8 cellular contexts compared by ENCODE assay signal in genomic region chr7:816751-817671, GRCh38.
A peak's percentile ranks its signal among the peaks of the same experiment; 100 is the strongest.
DNase-seq lines count a peak whose midpoint lies in the region; ATAC-seq lines count a peak whose summit lies in the region.

No MANE protein-coding gene starts in this region.

- peak overlapping the region; percentile 85 for H3K9ac ChIP-seq in adipocyte (ENCODE audit: low read length)

- H3K4me1 ChIP-seq in adipocyte (ENCODE audit: control insufficient read depth, insufficient read depth, low read length), result peaks cover 42% of the 10 kb centered on the region

- ATAC-seq in HG03025 (IDR thresholded peaks at IDR 0.05; ENCODE audit: low FRiP score, unreplicated experiment), result peak; percentile 11

- H3K36me3 ChIP-seq in adipocyte (ENCODE audit: control insufficient read depth, insufficient read depth, low read length, severe bottlenecking), result no peaks in the 10 kb centered on the region

- H3K27me3 ChIP-seq in adipocyte (replicated peaks; ENCODE audit: control insufficient read depth, insufficient read depth, low read length), result no peaks in the 10 kb centered on the region

- DNase-seq in NCI-H526 (lab: John Stamatoyannopoulos, UW) (peak; percentile 55 to 67), NCI-H526 treated with DMSO at 0.1 percent for 48 hours (lab: John Stamatoyannopoulos, UW) (no peak), OCI-M1 (lab: John Stamatoyannopoulos, UW) (peak; percentile 19), adipocyte (ENCODE audit: low read depth) (peak; percentile 58), epidermal melanocyte (ENCODE audit: insufficient read length, low spot score) (no peak)
- peak; percentile 33 to 43 for DNase-seq in stimulated activated CD4-positive, alpha-beta T cell treated with anti-CD3 and anti-CD28 coated beads, Interleukin-15, amount 100 ng/mL, for 48 hours (ENCODE audit: low read depth in 2 of 2)

- H3K9me3 ChIP-seq in adipocyte (ENCODE audit: control insufficient read depth, low read length) (no peaks in the 10 kb centered on the region), iPS-18c (ENCODE audit: control insufficient read depth, insufficient read depth, low read length) (no peaks in the 10 kb centered on the region)

- H3K4me3 ChIP-seq in adipocyte (ENCODE audit: low read length) (peak overlapping the region; percentile 86), iPS-18c (ENCODE audit: insufficient read depth, low read depth, low read length) (peak overlapping the region; percentile 81)

Comparison
In these comparisons a context has a peak if more than half of its experiments do, and no peak if none do; other contexts are left out.
1. DNase-seq: peak in NCI-H526 (2 of 2), OCI-M1 (single experiment), adipocyte (single experiment) and stimulated activated CD4-positive, alpha-beta T cell treated with anti-CD3 and anti-CD28 coated beads, Interleukin-15, amount 100 ng/mL, for 48 hours (2 of 2); none in NCI-H526 treated with DMSO at 0.1 percent for 48 hours (single experiment) and epidermal melanocyte (single experiment).